In the genomic region with DNA sequence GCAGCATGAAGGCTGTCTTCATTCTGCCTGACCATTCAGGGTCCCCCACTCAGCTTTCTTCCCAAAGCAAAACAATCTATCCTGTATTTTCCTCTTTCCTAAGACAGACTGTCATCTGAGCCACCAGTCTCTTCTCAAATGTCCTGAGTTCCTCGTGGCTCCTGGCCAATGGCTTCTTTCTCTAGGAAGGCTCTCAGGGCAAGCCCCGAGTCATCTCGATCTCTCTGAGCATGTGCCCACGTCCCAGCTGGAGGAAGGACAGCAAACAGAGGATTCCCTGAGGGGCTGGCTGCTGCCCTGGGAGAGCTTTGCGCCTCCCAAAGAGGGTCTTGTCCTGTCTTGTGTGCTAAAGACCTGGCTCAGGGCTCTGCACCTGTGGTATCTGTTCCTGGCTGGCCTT, we compare ENCODE assay signal across 9 cellular contexts. TPM values are rescaled to one million over a fixed set of nuclear protein-coding genes. Genes with fewer than 3 reads are reported as not detected.
DNase-seq lines count a peak whose midpoint lies in the region; ATAC-seq and TF ChIP-seq lines count a peak whose summit lies in the region.
"Had no signal": no experiment of that assay in that cellular context is flagged by ENCODE, and none has a peak within 500 bp of the region (broad histone marks: within the 10 kb centered on the region; RNA-seq: fewer than 3 reads in every experiment).

No MANE protein-coding gene starts in this region.

- H3K9me3 ChIP-seq in colonic mucosa: no peaks in the 10 kb centered on the region

- H3K36me3 ChIP-seq in colonic mucosa: no peaks in the 10 kb centered on the region

- DNase-seq in AML-193 (lab: John Stamatoyannopoulos, UW) (peak; percentile 5 to 9), HT1080 (ENCODE audit: low read depth) (peak; percentile 21), colonic mucosa (no peak), mucosa of gallbladder (ENCODE audit: low spot score) (peak; percentile 10), NCI-H2171 (lab: John Stamatoyannopoulos, UW) (no peak), NCI-H1417 (lab: John Stamatoyannopoulos, UW) (no peak)
- DNase-seq in activated CD4-positive, alpha-beta T cell treated with anti-CD3 and anti-CD28 coated beads for 1 hour: no peak
- DNase-seq: CD8-positive, alpha-beta T cell had no signal

- H3K4me3 ChIP-seq in colonic mucosa: no peak overlapping the region

- TF ChIP-seq CTCF in colonic mucosa (IDR thresholded peaks at IDR 0.05): no peak

- H3K27me3 ChIP-seq in colonic mucosa: no peaks in the 10 kb centered on the region

- H3K27ac ChIP-seq in colonic mucosa: peak overlapping the region; percentile 12

- no peak for ATAC-seq in HG03571 (IDR thresholded peaks at IDR 0.05; ENCODE audit: unreplicated experiment)
- ATAC-seq: CD8-positive, alpha-beta T cell had no signal

- H3K9ac ChIP-seq in colonic mucosa (ENCODE audit: low read depth in 2 of 2, low read length in 2 of 2): no peak overlapping the region

- intact Hi-C loops in colonic mucosa (cut with DNase I): no loop called here

- no peaks in the 10 kb centered on the region for H3K4me1 ChIP-seq in colonic mucosa

RNA-seq across cellular contexts. Expression of a gene that starts 8.3 kb away (rescaled TPM):
- 9.9 and 10.1 TPM in 2 replicates for total RNA-seq in HT1080 (2014; rRNA removed; shearing (Covaris generic))
- polyA plus RNA-seq in HT1080 (2015; cell fraction: cytosol; rRNA removed): 5.6 and 6.0 TPM in 2 replicates
- 16.6 and 16.8 TPM in 2 replicates for polyA plus RNA-seq in HT1080 (2015; cell fraction: nucleus; rRNA removed)
- 1 to 10 TPM; 2.2 to 5.1 TPM for total RNA-seq in colonic mucosa
- total RNA-seq in mucosa of gallbladder: 7.8 TPM

RNA-seq across cellular contexts. Expression of a gene that starts 40.0 kb away (rescaled TPM):
- total RNA-seq in HT1080 (2014; rRNA removed; shearing (Covaris generic)): 24.9 and 29.8 TPM in 2 replicates
- 20.7 and 27.0 TPM in 2 replicates for polyA plus RNA-seq in HT1080 (2015; cell fraction: cytosol; rRNA removed)
- 27.8 and 28.7 TPM in 2 replicates for polyA plus RNA-seq in HT1080 (2015; cell fraction: nucleus; rRNA removed)
- total RNA-seq in colonic mucosa (10 to 100 TPM in 1 of 2 donors, 1 to 10 TPM in 1; 8.7 to 17.3 TPM), mucosa of gallbladder (18.7 TPM)

Comparison
In these comparisons a context has a peak if more than half of its experiments do, and no peak if none do; other contexts are left out.
1. DNase-seq: peak in AML-193 (2 of 2), HT1080 (single experiment) and mucosa of gallbladder (single experiment); none in colonic mucosa (single experiment), NCI-H2171 (single experiment), NCI-H1417 (0 of 3) and activated CD4-positive, alpha-beta T cell treated with anti-CD3 and anti-CD28 coated beads for 1 hour (single experiment).